ENCODE assay signal across 1 cellular context in the genomic region with DNA sequence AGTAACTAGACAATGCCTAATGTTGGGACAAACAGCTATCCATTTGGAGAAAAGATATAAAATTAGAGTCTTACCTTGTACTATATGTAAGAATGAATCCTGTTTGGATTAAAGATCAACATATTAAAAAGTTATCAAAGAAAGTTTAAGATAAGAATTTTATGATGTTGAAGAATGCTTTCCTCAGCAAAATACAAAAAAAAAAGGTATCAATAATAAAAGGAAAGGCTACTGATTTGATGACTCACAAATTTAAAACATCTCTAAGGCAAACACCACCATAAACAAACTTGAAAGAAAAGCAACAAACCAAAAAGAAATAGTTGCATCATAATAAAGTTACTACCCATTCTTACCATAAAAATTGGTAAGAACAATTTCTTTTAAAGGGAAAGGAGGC.
TF ChIP-seq lines count a peak whose summit lies in the region.

No MANE protein-coding gene starts in this region.

TF ChIP-seq in HepG2, 621 proteins besides CTCF, POLR2A, EP300 and RAD21 (continued from another document):
- TF ChIP-seq, protein P1, sequence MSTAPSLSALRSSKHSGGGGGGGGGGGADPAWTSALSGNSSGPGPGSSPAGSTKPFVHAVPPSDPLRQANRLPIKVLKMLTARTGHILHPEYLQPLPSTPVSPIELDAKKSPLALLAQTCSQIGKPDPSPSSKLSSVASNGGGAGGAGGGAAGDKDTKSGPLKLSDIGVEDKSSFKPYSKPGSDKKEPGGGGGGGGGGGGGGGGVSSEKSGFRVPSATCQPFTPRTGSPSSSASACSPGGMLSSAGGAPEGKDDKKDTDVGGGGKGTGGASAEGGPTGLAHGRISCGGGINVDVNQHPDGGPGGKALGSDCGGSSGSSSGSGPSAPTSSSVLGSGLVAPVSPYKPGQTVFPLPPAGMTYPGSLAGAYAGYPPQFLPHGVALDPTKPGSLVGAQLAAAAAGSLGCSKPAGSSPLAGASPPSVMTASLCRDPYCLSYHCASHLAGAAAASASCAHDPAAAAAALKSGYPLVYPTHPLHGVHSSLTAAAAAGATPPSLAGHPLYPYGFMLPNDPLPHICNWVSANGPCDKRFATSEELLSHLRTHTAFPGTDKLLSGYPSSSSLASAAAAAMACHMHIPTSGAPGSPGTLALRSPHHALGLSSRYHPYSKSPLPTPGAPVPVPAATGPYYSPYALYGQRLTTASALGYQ (CRISPR knock-in tag; IDR thresholded peaks at IDR 0.05) = no peak
- no peak for TF ChIP-seq GABPA (IDR thresholded peaks at IDR 0.05; ENCODE audit: low read depth, low read length)
- TF ChIP-seq GABPA (CRISPR knock-in tag; IDR thresholded peaks at IDR 0.05; ENCODE audit: low read depth) = no peak
- no peak for TF ChIP-seq ETV6 (CRISPR knock-in tag; conservative IDR thresholded peaks at IDR 0.05)
- no peak for TF ChIP-seq THAP11 (CRISPR knock-in tag; IDR thresholded peaks at IDR 0.05)
- TF ChIP-seq MAFK (conservative IDR thresholded peaks at IDR 0.05 in 1 of 2, IDR thresholded peaks at IDR 0.05 in 1 of 2; ENCODE audit: low read length in 2 of 2) = peak; percentile 46 to 74; a peak in 3 of 4 replicates
- TF ChIP-seq MAFF (IDR thresholded peaks at IDR 0.05; ENCODE audit: low read depth, low read length) = peak; percentile 23; the same call in 1 of the 2 replicates
- TF ChIP-seq ZNF883 (CRISPR knock-in tag; IDR thresholded peaks at IDR 0.05; ENCODE audit: not compliant biosample characterization) = no peak
- no peak for TF ChIP-seq HOXA9 (CRISPR knock-in tag; IDR thresholded peaks at IDR 0.05; ENCODE audit: borderline replicate concordance)
- no peak for TF ChIP-seq ELF4 (CRISPR knock-in tag; IDR thresholded peaks at IDR 0.05; ENCODE audit: borderline replicate concordance)
- TF ChIP-seq, protein P2, sequence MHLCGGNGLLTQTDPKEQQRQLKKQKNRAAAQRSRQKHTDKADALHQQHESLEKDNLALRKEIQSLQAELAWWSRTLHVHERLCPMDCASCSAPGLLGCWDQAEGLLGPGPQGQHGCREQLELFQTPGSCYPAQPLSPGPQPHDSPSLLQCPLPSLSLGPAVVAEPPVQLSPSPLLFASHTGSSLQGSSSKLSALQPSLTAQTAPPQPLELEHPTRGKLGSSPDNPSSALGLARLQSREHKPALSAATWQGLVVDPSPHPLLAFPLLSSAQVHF (CRISPR knock-in tag; IDR thresholded peaks at IDR 0.05) = no peak
- no peak for TF ChIP-seq SNRNP70 (IDR thresholded peaks at IDR 0.05; ENCODE audit: low read depth, low read length)
- TF ChIP-seq SMAD3 (CRISPR knock-in tag; IDR thresholded peaks at IDR 0.05) = no peak
- TF ChIP-seq, protein P3, sequence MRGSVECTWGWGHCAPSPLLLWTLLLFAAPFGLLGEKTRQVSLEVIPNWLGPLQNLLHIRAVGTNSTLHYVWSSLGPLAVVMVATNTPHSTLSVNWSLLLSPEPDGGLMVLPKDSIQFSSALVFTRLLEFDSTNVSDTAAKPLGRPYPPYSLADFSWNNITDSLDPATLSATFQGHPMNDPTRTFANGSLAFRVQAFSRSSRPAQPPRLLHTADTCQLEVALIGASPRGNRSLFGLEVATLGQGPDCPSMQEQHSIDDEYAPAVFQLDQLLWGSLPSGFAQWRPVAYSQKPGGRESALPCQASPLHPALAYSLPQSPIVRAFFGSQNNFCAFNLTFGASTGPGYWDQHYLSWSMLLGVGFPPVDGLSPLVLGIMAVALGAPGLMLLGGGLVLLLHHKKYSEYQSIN (CRISPR knock-in tag; IDR thresholded peaks at IDR 0.05; ENCODE audit: borderline replicate concordance) = no peak
- no peak for TF ChIP-seq PTBP1 (IDR thresholded peaks at IDR 0.05; ENCODE audit: low read depth, low read length, poor library complexity, severe bottlenecking)
- TF ChIP-seq CEBPB (IDR thresholded peaks at IDR 0.05; ENCODE audit: borderline replicate concordance, low read depth, low read length) = peak; percentile 19; the same call in 1 of the 2 replicates
